ENCODE assay signal across 2 cellular contexts in the genomic region with DNA sequence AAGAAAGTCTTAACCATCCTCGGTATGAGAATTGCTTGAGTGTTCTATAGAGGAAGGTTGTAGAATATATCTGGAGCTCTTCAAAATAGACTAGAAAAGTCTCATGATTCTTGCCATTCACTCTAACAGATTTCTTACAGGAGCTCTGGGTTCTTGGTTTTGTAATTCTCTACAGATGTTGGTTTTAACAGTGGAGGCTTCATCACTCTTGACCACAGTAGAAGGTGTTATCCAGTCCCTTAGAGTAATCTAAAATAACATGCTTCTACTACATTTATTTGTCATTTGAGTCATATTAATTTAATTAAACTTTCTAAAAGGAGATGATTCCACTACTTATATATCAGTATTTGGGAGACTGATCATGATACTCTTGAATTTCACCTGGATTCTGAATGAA.
TF ChIP-seq lines count a peak whose summit lies in the region.

No MANE protein-coding gene starts in this region.

TF ChIP-seq in GM23338, 12 proteins besides CTCF, POLR2A, EP300 and RAD21 (continued from another document):
- TF ChIP-seq, protein P1, sequence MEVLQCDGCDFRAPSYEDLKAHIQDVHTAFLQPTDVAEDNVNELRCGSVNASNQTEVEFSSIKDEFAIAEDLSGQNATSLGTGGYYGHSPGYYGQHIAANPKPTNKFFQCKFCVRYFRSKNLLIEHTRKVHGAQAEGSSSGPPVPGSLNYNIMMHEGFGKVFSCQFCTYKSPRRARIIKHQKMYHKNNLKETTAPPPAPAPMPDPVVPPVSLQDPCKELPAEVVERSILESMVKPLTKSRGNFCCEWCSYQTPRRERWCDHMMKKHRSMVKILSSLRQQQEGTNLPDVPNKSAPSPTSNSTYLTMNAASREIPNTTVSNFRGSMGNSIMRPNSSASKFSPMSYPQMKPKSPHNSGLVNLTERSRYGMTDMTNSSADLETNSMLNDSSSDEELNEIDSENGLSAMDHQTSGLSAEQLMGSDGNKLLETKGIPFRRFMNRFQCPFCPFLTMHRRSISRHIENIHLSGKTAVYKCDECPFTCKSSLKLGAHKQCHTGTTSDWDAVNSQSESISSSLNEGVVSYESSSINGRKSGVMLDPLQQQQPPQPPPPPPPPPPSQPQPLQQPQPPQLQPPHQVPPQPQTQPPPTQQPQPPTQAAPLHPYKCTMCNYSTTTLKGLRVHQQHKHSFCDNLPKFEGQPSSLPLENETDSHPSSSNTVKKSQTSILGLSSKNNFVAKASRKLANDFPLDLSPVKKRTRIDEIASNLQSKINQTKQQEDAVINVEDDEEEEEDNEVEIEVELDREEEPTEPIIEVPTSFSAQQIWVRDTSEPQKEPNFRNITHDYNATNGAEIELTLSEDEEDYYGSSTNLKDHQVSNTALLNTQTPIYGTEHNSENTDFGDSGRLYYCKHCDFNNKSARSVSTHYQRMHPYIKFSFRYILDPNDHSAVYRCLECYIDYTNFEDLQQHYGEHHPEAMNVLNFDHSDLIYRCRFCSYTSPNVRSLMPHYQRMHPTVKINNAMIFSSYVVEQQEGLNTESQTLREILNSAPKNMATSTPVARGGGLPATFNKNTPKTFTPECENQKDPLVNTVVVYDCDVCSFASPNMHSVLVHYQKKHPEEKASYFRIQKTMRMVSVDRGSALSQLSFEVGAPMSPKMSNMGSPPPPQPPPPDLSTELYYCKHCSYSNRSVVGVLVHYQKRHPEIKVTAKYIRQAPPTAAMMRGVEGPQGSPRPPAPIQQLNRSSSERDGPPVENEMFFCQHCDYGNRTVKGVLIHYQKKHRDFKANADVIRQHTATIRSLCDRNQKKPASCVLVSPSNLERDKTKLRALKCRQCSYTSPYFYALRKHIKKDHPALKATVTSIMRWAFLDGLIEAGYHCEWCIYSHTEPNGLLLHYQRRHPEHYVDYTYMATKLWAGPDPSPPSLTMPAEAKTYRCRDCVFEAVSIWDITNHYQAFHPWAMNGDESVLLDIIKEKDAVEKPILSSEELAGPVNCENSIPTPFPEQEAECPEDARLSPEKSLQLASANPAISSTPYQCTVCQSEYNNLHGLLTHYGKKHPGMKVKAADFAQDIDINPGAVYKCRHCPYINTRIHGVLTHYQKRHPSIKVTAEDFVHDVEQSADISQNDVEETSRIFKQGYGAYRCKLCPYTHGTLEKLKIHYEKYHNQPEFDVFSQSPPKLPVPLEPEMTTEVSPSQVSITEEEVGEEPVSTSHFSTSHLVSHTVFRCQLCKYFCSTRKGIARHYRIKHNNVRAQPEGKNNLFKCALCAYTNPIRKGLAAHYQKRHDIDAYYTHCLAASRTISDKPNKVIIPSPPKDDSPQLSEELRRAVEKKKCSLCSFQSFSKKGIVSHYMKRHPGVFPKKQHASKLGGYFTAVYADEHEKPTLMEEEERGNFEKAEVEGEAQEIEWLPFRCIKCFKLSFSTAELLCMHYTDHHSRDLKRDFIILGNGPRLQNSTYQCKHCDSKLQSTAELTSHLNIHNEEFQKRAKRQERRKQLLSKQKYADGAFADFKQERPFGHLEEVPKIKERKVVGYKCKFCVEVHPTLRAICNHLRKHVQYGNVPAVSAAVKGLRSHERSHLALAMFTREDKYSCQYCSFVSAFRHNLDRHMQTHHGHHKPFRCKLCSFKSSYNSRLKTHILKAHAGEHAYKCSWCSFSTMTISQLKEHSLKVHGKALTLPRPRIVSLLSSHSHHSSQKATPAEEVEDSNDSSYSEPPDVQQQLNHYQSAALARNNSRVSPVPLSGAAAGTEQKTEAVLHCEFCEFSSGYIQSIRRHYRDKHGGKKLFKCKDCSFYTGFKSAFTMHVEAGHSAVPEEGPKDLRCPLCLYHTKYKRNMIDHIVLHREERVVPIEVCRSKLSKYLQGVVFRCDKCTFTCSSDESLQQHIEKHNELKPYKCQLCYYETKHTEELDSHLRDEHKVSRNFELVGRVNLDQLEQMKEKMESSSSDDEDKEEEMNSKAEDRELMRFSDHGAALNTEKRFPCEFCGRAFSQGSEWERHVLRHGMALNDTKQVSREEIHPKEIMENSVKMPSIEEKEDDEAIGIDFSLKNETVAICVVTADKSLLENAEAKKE (CRISPR knock-in tag; IDR thresholded peaks at IDR 0.05) = no peak
- TF ChIP-seq ZNF331 (CRISPR knock-in tag; IDR thresholded peaks at IDR 0.05; ENCODE audit: low read depth) (no peak), EZH2phosphoT487 (IDR thresholded peaks at IDR 0.05; ENCODE audit: unreplicated experiment) (no peak), CREB1 (CRISPR knock-in tag; IDR thresholded peaks at IDR 0.05; ENCODE audit: low read depth) (no peak), ZNF114 (CRISPR knock-in tag; IDR thresholded peaks at IDR 0.05) (no peak), STAT1 (IDR thresholded peaks at IDR 0.05; ENCODE audit: unreplicated experiment) (no peak)
- TF ChIP-seq, protein P2, sequence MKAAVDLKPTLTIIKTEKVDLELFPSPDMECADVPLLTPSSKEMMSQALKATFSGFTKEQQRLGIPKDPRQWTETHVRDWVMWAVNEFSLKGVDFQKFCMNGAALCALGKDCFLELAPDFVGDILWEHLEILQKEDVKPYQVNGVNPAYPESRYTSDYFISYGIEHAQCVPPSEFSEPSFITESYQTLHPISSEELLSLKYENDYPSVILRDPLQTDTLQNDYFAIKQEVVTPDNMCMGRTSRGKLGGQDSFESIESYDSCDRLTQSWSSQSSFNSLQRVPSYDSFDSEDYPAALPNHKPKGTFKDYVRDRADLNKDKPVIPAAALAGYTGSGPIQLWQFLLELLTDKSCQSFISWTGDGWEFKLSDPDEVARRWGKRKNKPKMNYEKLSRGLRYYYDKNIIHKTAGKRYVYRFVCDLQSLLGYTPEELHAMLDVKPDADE (IDR thresholded peaks at IDR 0.05) = no peak

TF ChIP-seq in WTC11, 78 proteins besides CTCF, POLR2A, EP300 and RAD21 (continued from another document):
- TF ChIP-seq, protein P3, sequence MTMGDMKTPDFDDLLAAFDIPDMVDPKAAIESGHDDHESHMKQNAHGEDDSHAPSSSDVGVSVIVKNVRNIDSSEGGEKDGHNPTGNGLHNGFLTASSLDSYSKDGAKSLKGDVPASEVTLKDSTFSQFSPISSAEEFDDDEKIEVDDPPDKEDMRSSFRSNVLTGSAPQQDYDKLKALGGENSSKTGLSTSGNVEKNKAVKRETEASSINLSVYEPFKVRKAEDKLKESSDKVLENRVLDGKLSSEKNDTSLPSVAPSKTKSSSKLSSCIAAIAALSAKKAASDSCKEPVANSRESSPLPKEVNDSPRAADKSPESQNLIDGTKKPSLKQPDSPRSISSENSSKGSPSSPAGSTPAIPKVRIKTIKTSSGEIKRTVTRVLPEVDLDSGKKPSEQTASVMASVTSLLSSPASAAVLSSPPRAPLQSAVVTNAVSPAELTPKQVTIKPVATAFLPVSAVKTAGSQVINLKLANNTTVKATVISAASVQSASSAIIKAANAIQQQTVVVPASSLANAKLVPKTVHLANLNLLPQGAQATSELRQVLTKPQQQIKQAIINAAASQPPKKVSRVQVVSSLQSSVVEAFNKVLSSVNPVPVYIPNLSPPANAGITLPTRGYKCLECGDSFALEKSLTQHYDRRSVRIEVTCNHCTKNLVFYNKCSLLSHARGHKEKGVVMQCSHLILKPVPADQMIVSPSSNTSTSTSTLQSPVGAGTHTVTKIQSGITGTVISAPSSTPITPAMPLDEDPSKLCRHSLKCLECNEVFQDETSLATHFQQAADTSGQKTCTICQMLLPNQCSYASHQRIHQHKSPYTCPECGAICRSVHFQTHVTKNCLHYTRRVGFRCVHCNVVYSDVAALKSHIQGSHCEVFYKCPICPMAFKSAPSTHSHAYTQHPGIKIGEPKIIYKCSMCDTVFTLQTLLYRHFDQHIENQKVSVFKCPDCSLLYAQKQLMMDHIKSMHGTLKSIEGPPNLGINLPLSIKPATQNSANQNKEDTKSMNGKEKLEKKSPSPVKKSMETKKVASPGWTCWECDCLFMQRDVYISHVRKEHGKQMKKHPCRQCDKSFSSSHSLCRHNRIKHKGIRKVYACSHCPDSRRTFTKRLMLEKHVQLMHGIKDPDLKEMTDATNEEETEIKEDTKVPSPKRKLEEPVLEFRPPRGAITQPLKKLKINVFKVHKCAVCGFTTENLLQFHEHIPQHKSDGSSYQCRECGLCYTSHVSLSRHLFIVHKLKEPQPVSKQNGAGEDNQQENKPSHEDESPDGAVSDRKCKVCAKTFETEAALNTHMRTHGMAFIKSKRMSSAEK (CRISPR knock-in tag; IDR thresholded peaks at IDR 0.05; ENCODE audit: borderline replicate concordance) = no peak
- TF ChIP-seq ZNF219 (CRISPR knock-in tag; IDR thresholded peaks at IDR 0.05; ENCODE audit: borderline replicate concordance) (no peak), HMGA2 (CRISPR knock-in tag; IDR thresholded peaks at IDR 0.05) (no peak), FOXJ3 (CRISPR knock-in tag; IDR thresholded peaks at IDR 0.05; ENCODE audit: borderline replicate concordance) (no peak), CBFB (CRISPR knock-in tag; IDR thresholded peaks at IDR 0.05; ENCODE audit: low read depth) (no peak)
- TF ChIP-seq, protein P4, sequence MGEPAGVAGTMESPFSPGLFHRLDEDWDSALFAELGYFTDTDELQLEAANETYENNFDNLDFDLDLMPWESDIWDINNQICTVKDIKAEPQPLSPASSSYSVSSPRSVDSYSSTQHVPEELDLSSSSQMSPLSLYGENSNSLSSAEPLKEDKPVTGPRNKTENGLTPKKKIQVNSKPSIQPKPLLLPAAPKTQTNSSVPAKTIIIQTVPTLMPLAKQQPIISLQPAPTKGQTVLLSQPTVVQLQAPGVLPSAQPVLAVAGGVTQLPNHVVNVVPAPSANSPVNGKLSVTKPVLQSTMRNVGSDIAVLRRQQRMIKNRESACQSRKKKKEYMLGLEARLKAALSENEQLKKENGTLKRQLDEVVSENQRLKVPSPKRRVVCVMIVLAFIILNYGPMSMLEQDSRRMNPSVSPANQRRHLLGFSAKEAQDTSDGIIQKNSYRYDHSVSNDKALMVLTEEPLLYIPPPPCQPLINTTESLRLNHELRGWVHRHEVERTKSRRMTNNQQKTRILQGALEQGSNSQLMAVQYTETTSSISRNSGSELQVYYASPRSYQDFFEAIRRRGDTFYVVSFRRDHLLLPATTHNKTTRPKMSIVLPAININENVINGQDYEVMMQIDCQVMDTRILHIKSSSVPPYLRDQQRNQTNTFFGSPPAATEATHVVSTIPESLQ (CRISPR knock-in tag; IDR thresholded peaks at IDR 0.05) = no peak
- TF ChIP-seq, protein P5, sequence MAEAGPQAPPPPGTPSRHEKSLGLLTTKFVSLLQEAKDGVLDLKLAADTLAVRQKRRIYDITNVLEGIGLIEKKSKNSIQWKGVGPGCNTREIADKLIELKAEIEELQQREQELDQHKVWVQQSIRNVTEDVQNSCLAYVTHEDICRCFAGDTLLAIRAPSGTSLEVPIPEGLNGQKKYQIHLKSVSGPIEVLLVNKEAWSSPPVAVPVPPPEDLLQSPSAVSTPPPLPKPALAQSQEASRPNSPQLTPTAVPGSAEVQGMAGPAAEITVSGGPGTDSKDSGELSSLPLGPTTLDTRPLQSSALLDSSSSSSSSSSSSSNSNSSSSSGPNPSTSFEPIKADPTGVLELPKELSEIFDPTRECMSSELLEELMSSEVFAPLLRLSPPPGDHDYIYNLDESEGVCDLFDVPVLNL (CRISPR knock-in tag; IDR thresholded peaks at IDR 0.05; ENCODE audit: borderline replicate concordance, low read depth) = no peak
TF ChIP-seq in WTC11: peak in this region for 0.
